In genomic region chr2:152395132-152396024, GRCh38 we compare ENCODE assay signal across 12 cellular contexts.
DNase-seq lines count a peak whose midpoint lies in the region; ATAC-seq, FAIRE-seq and TF ChIP-seq lines count a peak whose summit lies in the region.
"Had no signal": no experiment of that assay in that cellular context is flagged by ENCODE, and none has a peak within 500 bp of the region (broad histone marks: within the 10 kb centered on the region; RNA-seq: fewer than 3 reads in every experiment).

No MANE protein-coding gene starts in this region.

- DNase-seq in GM23248 = peak; percentile 87
- peak in 6 of 61 donors; percentile 5 to 42 (median 22) for DNase-seq in caudate nucleus (lab: John Stamatoyannopoulos, UW)
- no peak for DNase-seq in stomach
- DNase-seq in D721Med (ENCODE audit: insufficient read length, low spot score) = no peak
- no peak for DNase-seq in KG1 (lab: John Stamatoyannopoulos, UW)
- DNase-seq: activated CD8-positive, alpha-beta T cell treated with anti-CD3 and anti-CD28 coated beads, Interleukin-2, amount 10 ng/mL, durations not matched to agents 7 days and 5 days; erythroblast; NCI-H526 treated with DMSO at 0.1 percent for 48 hours; small intestine had no signal

- peaks cover 93% of the 10 kb centered on the region for H3K79me2 ChIP-seq in GM23248 (ENCODE audit: insufficient read depth)

- H3K27ac ChIP-seq in GM23248 = peak overlapping the region; percentile 69
- H3K27ac ChIP-seq in caudate nucleus (ENCODE audit: low read depth, low read length) = peak overlapping the region; percentile 81
- no peak overlapping the region for H3K27ac ChIP-seq in iPS-20b (ENCODE audit: low read length)
- H3K27ac ChIP-seq in stomach = peak overlapping the region in 4 of 5 donors; percentile 18 to 65 (median 48)

- no peak for FAIRE-seq in D721Med (lab: Jason Lieb, UNC)
- FAIRE-seq: small intestine had no signal

- TF ChIP-seq CTCF in stomach (IDR thresholded peaks at IDR 0.05) = no peak
- no peak for TF ChIP-seq CTCF in D721Med (IDR thresholded peaks at IDR 0.05; ENCODE audit: insufficient read depth, missing control alignments)

- H4K20me1 ChIP-seq in GM23248 (ENCODE audit: insufficient read depth) = no peaks in the 10 kb centered on the region

- H3K4me2 ChIP-seq in GM23248 (ENCODE audit: unreplicated experiment) = peak overlapping the region; percentile 97

- peak overlapping the region; percentile 82 for H2AFZ ChIP-seq in GM23248

- H3K9me3 ChIP-seq in GM23248 (ENCODE audit: low read depth) = no peaks in the 10 kb centered on the region
- no peaks in the 10 kb centered on the region for H3K9me3 ChIP-seq in iPS-20b (ENCODE audit: insufficient read depth, low read depth, low read length)
- H3K9me3 ChIP-seq in stomach = no peaks in the 10 kb centered on the region

- intact Hi-C loops in stomach (cut with DNase I; ENCODE audit: low total_unique reads) = no loop called here

- 6 to 7% methylated on average over 9 of the region's 9 CpGs for WGBS in GM23248 (ENCODE audit: low coverage in 1 of 2, low lambda C conversion rate in 2 of 2, missing lambda C conversion rate in 2 of 2), 2 experiments
- WGBS in stomach, 5 donors = 59 to 84% (median 74%) methylated on average over 9 of the region's 9 CpGs

- ATAC-seq in GM21423 (IDR thresholded peaks at IDR 0.05; ENCODE audit: unreplicated experiment) (no peak), GM18867 (IDR thresholded peaks at IDR 0.05; ENCODE audit: unreplicated experiment) (no peak)
- ATAC-seq: activated CD8-positive, alpha-beta T cell treated with anti-CD3 and anti-CD28 coated beads, Interleukin-2, amount 10 ng/mL, durations not matched to agents 7 days and 5 days had no signal

- H3K27me3 ChIP-seq in GM23248 (replicated peaks; ENCODE audit: insufficient read depth) (no peaks in the 10 kb centered on the region), iPS-20b (ENCODE audit: insufficient read depth, low read length) (no peaks in the 10 kb centered on the region), stomach (no peaks in the 10 kb centered on the region)

- no peak for TF ChIP-seq POLR2A in stomach (IDR thresholded peaks at IDR 0.05)

- in situ Hi-C loops in GM23248 (cut with MboI) = no loop called here

- H3K9me2 ChIP-seq in GM23248 (ENCODE audit: insufficient read depth) = no peaks in the 10 kb centered on the region

- TF ChIP-seq EP300 in stomach (IDR thresholded peaks at IDR 0.05) = no peak

- H3F3A ChIP-seq in GM23248 (ENCODE audit: insufficient read depth) = peaks cover 19% of the 10 kb centered on the region

- H3K4me3 ChIP-seq in GM23248 (peak overlapping the region; percentile 74), iPS-20b (ENCODE audit: low read length) (0 out of 2 replicates have a peak overlapping the region, but pooled peaks have one; percentile 14), stomach (peak overlapping the region in 3 of 4 donors; percentile 10 to 19 (median 19))

- H3K4me1 ChIP-seq in GM23248 (ENCODE audit: insufficient read depth) (peaks cover 30% of the 10 kb centered on the region), iPS-20b (ENCODE audit: insufficient read depth, low read length) (peaks cover 22% of the 10 kb centered on the region), stomach (peaks cover 0 to 60% (median 14%) of the 10 kb centered on the region in 4 donors)

- H3K9ac ChIP-seq in GM23248 (peak overlapping the region; percentile 73), iPS-20b (ENCODE audit: low read depth, low read length) (no peak overlapping the region)

- H3K36me3 ChIP-seq in GM23248 (ENCODE audit: low read depth) (no peaks in the 10 kb centered on the region), iPS-20b (ENCODE audit: insufficient read depth, low read depth, low read length) (no peaks in the 10 kb centered on the region), stomach (no peaks in the 10 kb centered on the region)

Comparison
In these comparisons a context has a peak if more than half of its experiments do, and no peak if none do; other contexts are left out.
1. H3K4me3 ChIP-seq: peak in every context shown above with its lines; median percentile 74 in GM23248; 19 in stomach; 14 in iPS-20b.